In the genomic region with DNA sequence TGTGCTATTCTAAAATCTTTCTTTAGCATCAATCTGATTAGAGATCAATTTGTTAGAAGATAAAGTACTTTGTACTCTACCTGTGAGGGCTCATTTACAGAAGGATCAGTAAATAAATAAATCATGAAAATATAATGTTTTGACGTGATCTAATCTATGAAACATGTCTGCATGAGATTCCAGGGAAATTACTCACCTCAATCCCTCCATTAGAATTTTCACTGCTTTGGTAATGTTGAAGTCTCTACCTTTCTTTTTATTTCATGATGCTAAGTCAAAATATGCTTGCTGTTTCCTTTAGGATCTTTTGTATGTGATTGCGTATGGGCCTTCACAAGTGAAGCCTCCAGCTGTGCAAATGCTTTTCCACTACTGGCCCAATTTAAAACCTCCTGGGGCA, we compare ENCODE assay signal across 19 cellular contexts.
"Had no signal": no experiment of that assay in that cellular context is flagged by ENCODE, and none has a peak within 500 bp of the region (broad histone marks: within the 10 kb centered on the region; RNA-seq: fewer than 3 reads in every experiment).

No MANE protein-coding gene starts in this region.

- DNase-seq: colonic mucosa; dermis blood vessel endothelial cell; erythroblast; foreskin melanocyte; head of caudate nucleus; hippocampal formation; islet precursor cell; left cardiac atrium; left ventricle myocardium inferior; lower lobe of right lung; naive thymus-derived CD4-positive, alpha-beta T cell; nucleus accumbens; ovary; right lobe of liver; stimulated activated CD4-positive, alpha-beta T cell treated with anti-CD3 and anti-CD28 coated beads, Interleukin-4, amount 100 ng/mL, for 24 hours; tibial artery; upper lobe of left lung; uterus had no signal

- H3K27ac ChIP-seq: colonic mucosa, left ventricle myocardium inferior, lower lobe of right lung, ovary, right lobe of liver, tibial artery, upper lobe of left lung, uterus had no signal

- H3K4me1 ChIP-seq: colonic mucosa, left ventricle myocardium inferior, lower lobe of right lung, right lobe of liver, tibial artery, upper lobe of left lung, uterus had no signal

- H3K36me3 ChIP-seq: colonic mucosa, left ventricle myocardium inferior, lower lobe of right lung, ovary, right lobe of liver, tibial artery, upper lobe of left lung, uterus had no signal

- H3K27me3 ChIP-seq: colonic mucosa, ovary, right lobe of liver, tibial artery, upper lobe of left lung, uterus had no signal

- H3K9me3 ChIP-seq: colonic mucosa, left ventricle myocardium inferior, lower lobe of right lung, ovary, right lobe of liver, tibial artery, upper lobe of left lung, uterus had no signal

- H3K4me3 ChIP-seq: colonic mucosa, left ventricle myocardium inferior, lower lobe of right lung, ovary, right lobe of liver, tibial artery, upper lobe of left lung, uterus had no signal

- ATAC-seq: left cardiac atrium; lower lobe of right lung; naive thymus-derived CD4-positive, alpha-beta T cell; right lobe of liver; stimulated activated memory B cell treated with anti-CD40 and anti-IgM and Interleukin-4, amounts not matched to agents 10 μg/mL and 1 μg/mL and 100 μg/mL, for 72 hours had no signal
